Comparison of ENCODE assay signal across 8 cellular contexts in genomic region chr5:95731571-95732554, GRCh38. TPM values are rescaled to one million over a fixed set of nuclear protein-coding genes. Genes with fewer than 3 reads are reported as not detected.
DNase-seq lines count a peak whose midpoint lies in the region; FAIRE-seq and TF ChIP-seq lines count a peak whose summit lies in the region.

No MANE protein-coding gene starts in this region.

- H2AFZ ChIP-seq in GM23248 (peak overlapping the region; percentile 78), endothelial cell of umbilical vein (ENCODE audit: low read depth, low read length) (peak overlapping the region; percentile 2)

- POLR2A ChIA-PET in endothelial cell of umbilical vein (lab: Charles Lee) = interaction anchor here (1.0 to 1.8 kb wide), 3 partner anchors 28 to 85 kb away, joined by 5 to 6 read pairs (median 6); partner anchors contain the start of gene RFESD

- DNase-seq in GM10266 (ENCODE audit: extremely low spot score) (peak; percentile 29), GM23248 (peak; percentile 69), LoVo (ENCODE audit: low spot score) (peak; percentile 41), endothelial cell of umbilical vein (ENCODE audit: low read depth, low spot score) (peak; percentile 47), mucosa of gallbladder (ENCODE audit: low spot score) (peak; percentile 25), testis (peak; percentile 55), NCI-H2196 (lab: John Stamatoyannopoulos, UW; ENCODE audit: unreplicated experiment) (no peak)
- DNase-seq in activated CD4-positive, alpha-beta T cell treated with anti-CD3 and anti-CD28 coated beads for 4 hours = peak; percentile 6 to 23

- in situ Hi-C loops in GM23248 (cut with MboI) = no loop called here

- FAIRE-seq in endothelial cell of umbilical vein (lab: Jason Lieb, UNC) = no peak

- peak overlapping the region; percentile 90 for H3K9ac ChIP-seq in GM23248
- H3K9ac ChIP-seq in endothelial cell of umbilical vein (replicated peaks; ENCODE audit: extremely low read depth, insufficient read depth, low read length) = peak overlapping the region; percentile 54

- H3K4me2 ChIP-seq in GM23248 (ENCODE audit: unreplicated experiment) (peak overlapping the region; percentile 99), endothelial cell of umbilical vein (ENCODE audit: insufficient read depth, low read length) (peak overlapping the region; percentile 85)

- H3K79me2 ChIP-seq in GM23248 (ENCODE audit: insufficient read depth) = peaks cover 59% of the 10 kb centered on the region
- H3K79me2 ChIP-seq in endothelial cell of umbilical vein (ENCODE audit: control insufficient read depth, insufficient read depth, low read length) = peaks cover 10% of the 10 kb centered on the region

- TF ChIP-seq CTCF in GM10266 (IDR thresholded peaks at IDR 0.05; ENCODE audit: control insufficient read depth, insufficient read depth, low read depth, missing control alignments) (no peak), endothelial cell of umbilical vein (IDR thresholded peaks at IDR 0.05; ENCODE audit: extremely low read depth in 1 of 2, insufficient read depth in 1 of 2, low read depth in 1 of 2, low read length in 2 of 2) (no peak), testis (IDR thresholded peaks at IDR 0.05) (no peak)

- H3K36me3 ChIP-seq in GM23248 (ENCODE audit: low read depth) = peaks cover 12% of the 10 kb centered on the region
- no peaks in the 10 kb centered on the region for H3K36me3 ChIP-seq in endothelial cell of umbilical vein (ENCODE audit: control insufficient read depth in 2 of 2, extremely low read depth in 1 of 2, insufficient read depth in 2 of 2, low read length in 2 of 2)
- no peaks in the 10 kb centered on the region for H3K36me3 ChIP-seq in testis (ENCODE audit: low read depth, missing control alignments)

- H3K9me3 ChIP-seq in GM23248 (ENCODE audit: low read depth) (no peaks in the 10 kb centered on the region), endothelial cell of umbilical vein (replicated peaks; ENCODE audit: control insufficient read depth, insufficient read depth, low read length) (no peaks in the 10 kb centered on the region), testis (no peaks in the 10 kb centered on the region)

- H4K20me1 ChIP-seq in GM23248 (ENCODE audit: insufficient read depth) (no peaks in the 10 kb centered on the region), endothelial cell of umbilical vein (replicated peaks; ENCODE audit: control insufficient read depth, extremely low read depth, insufficient read depth, low read length) (no peaks in the 10 kb centered on the region)

- 0 to 1% methylated on average over 37 to 47 of the region's 64 CpGs for WGBS in GM23248 (ENCODE audit: low coverage in 1 of 2, low lambda C conversion rate in 2 of 2, missing lambda C conversion rate in 2 of 2), 2 experiments
- WGBS in testis, 2 donors = 0% methylated on average over 21 to 64 of the region's 64 CpGs

- H3K4me1 ChIP-seq in GM23248 (ENCODE audit: insufficient read depth) = peaks cover 66% of the 10 kb centered on the region
- H3K4me1 ChIP-seq in endothelial cell of umbilical vein (ENCODE audit: control insufficient read depth, extremely low read depth, insufficient read depth, low read length) = peaks cover 56% of the 10 kb centered on the region
- H3K4me1 ChIP-seq in testis = peaks cover 58% of the 10 kb centered on the region

- peak overlapping the region; percentile 87 for H3K27ac ChIP-seq in GM23248
- peak overlapping the region; percentile 56 for H3K27ac ChIP-seq in endothelial cell of umbilical vein (ENCODE audit: insufficient read depth, low read depth, low read length)
- H3K27ac ChIP-seq in testis = peak overlapping the region; percentile 96 to 99

- no peaks in the 10 kb centered on the region for H3K9me1 ChIP-seq in endothelial cell of umbilical vein (replicated peaks; ENCODE audit: control insufficient read depth, extremely low read depth, insufficient read depth, low read length)

- no peak for TF ChIP-seq POLR2A in endothelial cell of umbilical vein (IDR thresholded peaks at IDR 0.05; ENCODE audit: low read depth, low read length)
- TF ChIP-seq POLR2A in testis (IDR thresholded peaks at IDR 0.05) = no peak

- H3F3A ChIP-seq in GM23248 (ENCODE audit: insufficient read depth) = peaks cover 28% of the 10 kb centered on the region

- no peaks in the 10 kb centered on the region for H3K9me2 ChIP-seq in GM23248 (ENCODE audit: insufficient read depth)

- peak overlapping the region; percentile 96 for H3K4me3 ChIP-seq in GM23248
- H3K4me3 ChIP-seq in endothelial cell of umbilical vein (replicated peaks in 1 of 3; ENCODE audit: insufficient read depth in 1 of 3, low read depth in 1 of 3, low read length in 3 of 3) = peak overlapping the region; percentile 35 to 95 (median 74)
- H3K4me3 ChIP-seq in testis = peak overlapping the region; percentile 87 to 89

- dilution Hi-C loops in endothelial cell of umbilical vein (cut with MboI; ENCODE audit: extremely low pct_ligation_motif_present, low sequenced_read_pairs) = no loop called here

- CTCF ChIA-PET in endothelial cell of umbilical vein (lab: Charles Lee) = interaction anchor here (0.7 to 2.9 kb wide), 19 partner anchors 8 to 116 kb away, joined by 3 to 41 read pairs (median 4); partner anchors contain the start of gene RFESD

- H3K27me3 ChIP-seq in GM23248 (replicated peaks; ENCODE audit: insufficient read depth) (no peaks in the 10 kb centered on the region), endothelial cell of umbilical vein (ENCODE audit: control insufficient read depth in 2 of 2, insufficient read depth in 2 of 2, low read length in 2 of 2) (no peaks in the 10 kb centered on the region), testis (no peaks in the 10 kb centered on the region)

- intact Hi-C loops in endothelial cell of umbilical vein (cut with micrococcal nuclease) (loop anchor here (1.0 to 5.0 kb wide), 10 partner anchors 15 to 230 kb away; partner anchors contain the start of genes ARSK, ELL2, GLRX and RFESD), testis (cut with DNase I; ENCODE audit: low total_unique reads) (loop anchor here (2.0 kb wide), 1 partner anchor 85 kb away; the partner anchor contains the start of gene RFESD)

- BruUV-seq in endothelial cell of umbilical vein (replicated peaks; lab: Mats Ljungman, UMichigan) = TSS peak; percentile 24

TF ChIP-seq in endothelial cell of umbilical vein, 7 proteins besides CTCF, POLR2A, EP300 and RAD21:
- TF ChIP-seq MAX (IDR thresholded peaks at IDR 0.05; ENCODE audit: insufficient read depth, insufficient read length) = no peak
- no peak for TF ChIP-seq POLR2AphosphoS5 (IDR thresholded peaks at IDR 0.05; ENCODE audit: insufficient read depth, low read depth, low read length)

RNA-seq across cellular contexts. Expression of gene RHOBTB3, which starts 0.7 kb away (rescaled TPM):
- 202 and 214 TPM in 2 replicates for total RNA-seq in GM23248 (2014; rRNA removed; shearing (Covaris generic))
- 147 and 149 TPM in 2 replicates for polyA plus RNA-seq in GM23248 (2016; fragmentation: Nextera tagmentation; extraction: Ambion mirVana)
- 37.6 and 44.1 TPM in 2 replicates for total RNA-seq in endothelial cell of umbilical vein
- polyA plus RNA-seq in endothelial cell of umbilical vein = 42.2 and 52.1 TPM in 2 replicates
- 30.3 and 34.4 TPM in 2 replicates for polyA plus RNA-seq in endothelial cell of umbilical vein (2011; cell fraction: cytosol; rRNA removed)
- 37.8 and 40.0 TPM in 2 replicates for polyA plus RNA-seq in endothelial cell of umbilical vein (2011; cell fraction: nucleus; rRNA removed)
- polyA plus RNA-seq in endothelial cell of umbilical vein (2012) = 31.3 and 52.7 TPM in 2 replicates
- 136 and 161 TPM in 2 replicates for polyA minus RNA-seq in endothelial cell of umbilical vein
- 327 TPM for polyA minus RNA-seq in endothelial cell of umbilical vein (2011; cell fraction: cytosol; rRNA and poly(A)+ RNA removed)
- 110 and 126 TPM in 2 replicates for polyA minus RNA-seq in endothelial cell of umbilical vein (2011; cell fraction: nucleus; rRNA and poly(A)+ RNA removed)
- 38.6 TPM for total RNA-seq in mucosa of gallbladder
- 100 to 1,000 TPM; 163 to 190 TPM for total RNA-seq in testis
- 44.1 TPM for polyA plus RNA-seq in testis (ENCODE audit: insufficient read depth, low read depth, low replicate concordance)

RNA-seq across cellular contexts. Expression of gene SPATA9, which starts 49.1 kb away (rescaled TPM):
- total RNA-seq in GM23248 (2014; rRNA removed; shearing (Covaris generic)) = 0.22 TPM in 1 of 2 replicates, not detected in the other
- 0.71 and 0.96 TPM in 2 replicates for polyA plus RNA-seq in GM23248 (2016; fragmentation: Nextera tagmentation; extraction: Ambion mirVana)
- not detected in 2 replicates for total RNA-seq in endothelial cell of umbilical vein
- polyA plus RNA-seq in endothelial cell of umbilical vein = 0.07 TPM in 1 of 2 replicates, not detected in the other
- 0.11 and 0.25 TPM in 2 replicates for polyA plus RNA-seq in endothelial cell of umbilical vein (2011; cell fraction: cytosol; rRNA removed)
- 0.18 and 0.32 TPM in 2 replicates for polyA plus RNA-seq in endothelial cell of umbilical vein (2011; cell fraction: nucleus; rRNA removed)
- polyA plus RNA-seq in endothelial cell of umbilical vein (2012) = 0.21 and 0.44 TPM in 2 replicates
- polyA minus RNA-seq in endothelial cell of umbilical vein = 1.00 TPM in 1 of 2 replicates, not detected in the other
- polyA minus RNA-seq in endothelial cell of umbilical vein (2011; cell fraction: cytosol; rRNA and poly(A)+ RNA removed) = not detected
- polyA minus RNA-seq in endothelial cell of umbilical vein (2011; cell fraction: nucleus; rRNA and poly(A)+ RNA removed) = not detected in 2 replicates
- 0.20 TPM for total RNA-seq in mucosa of gallbladder
- 10 to 100 TPM in 1 of 2 donors, 1 to 10 TPM in 1; 7.4 to 21.2 TPM for total RNA-seq in testis
- polyA plus RNA-seq in testis (ENCODE audit: insufficient read depth, low read depth, low replicate concordance) = 36.9 TPM
